ENCODE assay signal across 11 cellular contexts in genomic region chr14:67883717-67884116, GRCh38.
DNase-seq lines count a peak whose midpoint lies in the region; ATAC-seq, FAIRE-seq and TF ChIP-seq lines count a peak whose summit lies in the region.
"Had no signal": no experiment of that assay in that cellular context is flagged by ENCODE, and none has a peak within 500 bp of the region (broad histone marks: within the 10 kb centered on the region; RNA-seq: fewer than 3 reads in every experiment).

No MANE protein-coding gene starts in this region.

- H3K4me1 Mint-ChIP-seq in activated CD8-positive, alpha-beta T cell treated with anti-CD3 and anti-CD28 coated beads for 36 hours (ENCODE audit: low read depth), result peaks cover 32% of the 10 kb centered on the region
- peaks cover 22% of the 10 kb centered on the region for H3K4me1 Mint-ChIP-seq in activated CD8-positive, alpha-beta T cell treated with anti-CD3 and anti-CD28 coated beads, Interleukin-2, amount 10 ng/mL, durations not matched to agents 7 days and 5 days (ENCODE audit: low read depth)

- POLR2A ChIA-PET in activated CD8-positive, alpha-beta T cell treated with anti-CD3 and anti-CD28 coated beads for 36 hours (lab: Charles Lee), result no interaction called here
- POLR2A ChIA-PET in activated CD8-positive, alpha-beta T cell treated with anti-CD3 and anti-CD28 coated beads, Interleukin-2, amount 10 ng/mL, durations not matched to agents 7 days and 5 days (lab: Charles Lee), result no interaction called here

- DNase-seq in activated CD8-positive, alpha-beta T cell treated with anti-CD3 and anti-CD28 coated beads for 36 hours, result no peak
- no peak for DNase-seq in activated CD8-positive, alpha-beta T cell treated with anti-CD3 and anti-CD28 coated beads, Interleukin-2, amount 10 ng/mL, durations not matched to agents 7 days and 5 days
- DNase-seq in RCC 7860 (ENCODE audit: low spot score), result no peak
- DNase-seq in fibroblast of the aortic adventitia (ENCODE audit: low read depth), result peak; percentile 59
- no peak for DNase-seq in upper lobe of right lung
- DNase-seq in NCI-H2029 (lab: John Stamatoyannopoulos, UW), result no peak
- DNase-seq: GF-D8, NCI-H226 had no signal

- no peaks in the 10 kb centered on the region for H3K9me3 Mint-ChIP-seq in activated CD8-positive, alpha-beta T cell treated with anti-CD3 and anti-CD28 coated beads for 36 hours
- H3K9me3 Mint-ChIP-seq in activated CD8-positive, alpha-beta T cell treated with anti-CD3 and anti-CD28 coated beads, Interleukin-2, amount 10 ng/mL, durations not matched to agents 7 days and 5 days (ENCODE audit: insufficient read depth), result no peaks in the 10 kb centered on the region
- H3K9me3 Mint-ChIP-seq: GM23338 had no signal

- no peaks in the 10 kb centered on the region for H3K27me3 ChIP-seq in upper lobe of right lung

- H3K27me3 Mint-ChIP-seq in activated CD8-positive, alpha-beta T cell treated with anti-CD3 and anti-CD28 coated beads for 36 hours, result no peaks in the 10 kb centered on the region
- no peaks in the 10 kb centered on the region for H3K27me3 Mint-ChIP-seq in activated CD8-positive, alpha-beta T cell treated with anti-CD3 and anti-CD28 coated beads, Interleukin-2, amount 10 ng/mL, durations not matched to agents 7 days and 5 days (ENCODE audit: low read depth)

- H3K36me3 Mint-ChIP-seq in activated CD8-positive, alpha-beta T cell treated with anti-CD3 and anti-CD28 coated beads for 36 hours (ENCODE audit: low read depth), result peaks cover 2% of the 10 kb centered on the region
- H3K36me3 Mint-ChIP-seq in activated CD8-positive, alpha-beta T cell treated with anti-CD3 and anti-CD28 coated beads, Interleukin-2, amount 10 ng/mL, durations not matched to agents 7 days and 5 days (ENCODE audit: low read depth), result peaks cover 2% of the 10 kb centered on the region

- no peak overlapping the region for H3K4me3 Mint-ChIP-seq in activated CD8-positive, alpha-beta T cell treated with anti-CD3 and anti-CD28 coated beads for 36 hours
- H3K4me3 Mint-ChIP-seq in activated CD8-positive, alpha-beta T cell treated with anti-CD3 and anti-CD28 coated beads, Interleukin-2, amount 10 ng/mL, durations not matched to agents 7 days and 5 days, result no peak overlapping the region
- H3K4me3 Mint-ChIP-seq: GM23338 had no signal

- intact Hi-C loops in activated CD8-positive, alpha-beta T cell treated with anti-CD3 and anti-CD28 coated beads for 36 hours (cut with micrococcal nuclease), result no loop called here
- intact Hi-C loops in upper lobe of right lung (cut with DNase I), result no loop called here

- no peaks in the 10 kb centered on the region for H3K9me3 ChIP-seq in upper lobe of right lung

- peak; percentile 43 for TF ChIP-seq CTCF in activated CD8-positive, alpha-beta T cell treated with anti-CD3 and anti-CD28 coated beads for 36 hours (IDR thresholded peaks at IDR 0.05)
- peak; percentile 29 for TF ChIP-seq CTCF in fibroblast of the aortic adventitia (IDR thresholded peaks at IDR 0.05; ENCODE audit: insufficient read depth, low read length)
- peak; percentile 35 for TF ChIP-seq CTCF in upper lobe of right lung (IDR thresholded peaks at IDR 0.05)

- no peak for ATAC-seq in activated CD8-positive, alpha-beta T cell treated with anti-CD3 and anti-CD28 coated beads for 36 hours
- ATAC-seq in activated CD8-positive, alpha-beta T cell treated with anti-CD3 and anti-CD28 coated beads, Interleukin-2, amount 10 ng/mL, durations not matched to agents 7 days and 5 days, result no peak
- ATAC-seq in upper lobe of right lung (no peak), GM21526 (IDR thresholded peaks at IDR 0.05; ENCODE audit: low FRiP score, unreplicated experiment) (no peak), GM18517 (IDR thresholded peaks at IDR 0.05; ENCODE audit: unreplicated experiment) (no peak)
- ATAC-seq: GM23338 had no signal

- H3K27ac Mint-ChIP-seq in activated CD8-positive, alpha-beta T cell treated with anti-CD3 and anti-CD28 coated beads for 36 hours, result no peak overlapping the region
- no peak overlapping the region for H3K27ac Mint-ChIP-seq in activated CD8-positive, alpha-beta T cell treated with anti-CD3 and anti-CD28 coated beads, Interleukin-2, amount 10 ng/mL, durations not matched to agents 7 days and 5 days
- H3K27ac Mint-ChIP-seq: GM23338 had no signal

- no peaks in the 10 kb centered on the region for H3K4me1 ChIP-seq in upper lobe of right lung

- FAIRE-seq in RCC 7860 (lab: Jason Lieb, UNC), result peak; percentile 27

- CTCF ChIA-PET in activated CD8-positive, alpha-beta T cell treated with anti-CD3 and anti-CD28 coated beads for 36 hours (lab: Charles Lee), result interaction anchor here (0.7 to 3.0 kb wide), 7 partner anchors 10 to 960 kb away, joined by 3 to 9 read pairs (median 4); no protein-coding TSS in a partner anchor
- CTCF ChIA-PET in activated CD8-positive, alpha-beta T cell treated with anti-CD3 and anti-CD28 coated beads, Interleukin-2, amount 10 ng/mL, durations not matched to agents 7 days and 5 days (lab: Charles Lee), result interaction anchor here (0.7 to 3.9 kb wide), 9 partner anchors 16 to 960 kb away, joined by 3 to 19 read pairs (median 3); partner anchors contain the start of gene RAD51B

- no peak overlapping the region for H3K4me3 ChIP-seq in fibroblast of the aortic adventitia (ENCODE audit: low read depth, low read length)
- no peak overlapping the region for H3K4me3 ChIP-seq in upper lobe of right lung
- H3K4me3 ChIP-seq: GM23338 had no signal

- H3K27ac ChIP-seq in upper lobe of right lung, result no peak overlapping the region

- no peaks in the 10 kb centered on the region for H3K36me3 ChIP-seq in upper lobe of right lung
